10 cellular contexts compared by ENCODE assay signal in genomic region chr2:241063587-241063986, GRCh38. TPM values are rescaled to one million over a fixed set of nuclear protein-coding genes. Genes with fewer than 3 reads are reported as not detected.
DNase-seq lines count a peak whose midpoint lies in the region; ATAC-seq and TF ChIP-seq lines count a peak whose summit lies in the region.
"Had no signal": no experiment of that assay in that cellular context is flagged by ENCODE, and none has a peak within 500 bp of the region (broad histone marks: within the 10 kb centered on the region; RNA-seq: fewer than 3 reads in every experiment).

No MANE protein-coding gene starts in this region.

- peak overlapping the region; percentile 95 for H2AFZ ChIP-seq in mammary epithelial cell (ENCODE audit: low read depth, low read length)

- H3K36me3 Mint-ChIP-seq in activated naive CD8-positive, alpha-beta T cell = peaks cover 2% of the 10 kb centered on the region
- H3K36me3 Mint-ChIP-seq in activated naive CD8-positive, alpha-beta T cell treated with anti-CD3 and anti-CD28 coated beads, Interleukin-2, amount 50 U/mL, for 24 hours (ENCODE audit: low read depth) = no peaks in the 10 kb centered on the region

- no peaks in the 10 kb centered on the region for H4K20me1 ChIP-seq in mammary epithelial cell (ENCODE audit: insufficient read depth, low read length)

- H3K4me1 Mint-ChIP-seq in activated naive CD8-positive, alpha-beta T cell (ENCODE audit: low read depth) = peaks cover 6% of the 10 kb centered on the region
- no peaks in the 10 kb centered on the region for H3K4me1 Mint-ChIP-seq in activated naive CD8-positive, alpha-beta T cell treated with anti-CD3 and anti-CD28 coated beads, Interleukin-2, amount 50 U/mL, for 24 hours

- peaks cover 24% of the 10 kb centered on the region for H3K4me1 ChIP-seq in mammary epithelial cell (ENCODE audit: insufficient read depth, low read length)
- peaks cover 7% of the 10 kb centered on the region for H3K4me1 ChIP-seq in lower lobe of right lung

- CTCF ChIA-PET in mammary epithelial cell (lab: Charles Lee; ENCODE audit: low non-redundant PET) = interaction anchor here (0.8 kb wide), 1 partner anchor 225 kb away, joined by 5 read pairs; no protein-coding TSS in a partner anchor

- no peaks in the 10 kb centered on the region for H3K79me2 ChIP-seq in mammary epithelial cell (ENCODE audit: insufficient read depth, low read length)

- peaks cover 2% of the 10 kb centered on the region for H3K27me3 ChIP-seq in mammary epithelial cell (ENCODE audit: insufficient read depth, low read length)
- no peaks in the 10 kb centered on the region for H3K27me3 ChIP-seq in lower lobe of right lung (ENCODE audit: low read depth)

- intact Hi-C loops in mammary epithelial cell (cut with micrococcal nuclease) (loop anchor here (5.0 kb wide), 1 partner anchor 151 kb away; no protein-coding TSS in a partner anchor), lower lobe of right lung (cut with DNase I) (no loop called here)

- no peak overlapping the region for H3K27ac Mint-ChIP-seq in activated naive CD8-positive, alpha-beta T cell
- H3K27ac Mint-ChIP-seq in activated naive CD8-positive, alpha-beta T cell treated with anti-CD3 and anti-CD28 coated beads, Interleukin-2, amount 50 U/mL, for 24 hours = no peak overlapping the region
- H3K27ac Mint-ChIP-seq: stimulated activated naive CD8-positive, alpha-beta T cell treated with anti-CD3 and anti-CD28 coated beads, Interleukin-15, Interleukin-2, amounts not matched to agents 100 ng/mL and 50 ng/mL, for 24 hours had no signal

- H3K9ac ChIP-seq in mammary epithelial cell (ENCODE audit: insufficient read depth, low read length) = no peak overlapping the region

- H3K9me3 Mint-ChIP-seq in activated naive CD8-positive, alpha-beta T cell (ENCODE audit: low read depth) = no peaks in the 10 kb centered on the region
- H3K9me3 Mint-ChIP-seq in activated naive CD8-positive, alpha-beta T cell treated with anti-CD3 and anti-CD28 coated beads, Interleukin-2, amount 50 U/mL, for 24 hours = no peaks in the 10 kb centered on the region
- H3K9me3 Mint-ChIP-seq: stimulated activated naive CD8-positive, alpha-beta T cell treated with anti-CD3 and anti-CD28 coated beads, Interleukin-15, Interleukin-2, amounts not matched to agents 100 ng/mL and 50 ng/mL, for 24 hours had no signal

- 19% methylated on average over 4 of the region's 8 CpGs for WGBS in mammary epithelial cell (ENCODE audit: low coverage, missing lambda C conversion rate)

- peak overlapping the region; percentile 75 for H3K4me2 ChIP-seq in mammary epithelial cell (ENCODE audit: insufficient read depth, low read depth, low read length)

- in situ Hi-C loops in mammary epithelial cell (cut with MboI; ENCODE audit: low sequenced_read_pairs in 2 of 2) = loop anchor here in 1 of 2 donors (25.0 kb wide), 1 partner anchor 201 kb away; the partner anchor contains the start of gene AGXT

- no peaks in the 10 kb centered on the region for H3K27me3 Mint-ChIP-seq in activated naive CD8-positive, alpha-beta T cell
- no peaks in the 10 kb centered on the region for H3K27me3 Mint-ChIP-seq in activated naive CD8-positive, alpha-beta T cell treated with anti-CD3 and anti-CD28 coated beads, Interleukin-2, amount 50 U/mL, for 24 hours
- H3K27me3 Mint-ChIP-seq: stimulated activated naive CD8-positive, alpha-beta T cell treated with anti-CD3 and anti-CD28 coated beads, Interleukin-15, Interleukin-2, amounts not matched to agents 100 ng/mL and 50 ng/mL, for 24 hours had no signal

- H3K27ac ChIP-seq in mammary epithelial cell (ENCODE audit: insufficient read depth, low read depth, low read length) (no peak overlapping the region), lower lobe of right lung (no peak overlapping the region)

- dilution Hi-C loops in mammary epithelial cell (cut with HindIII; ENCODE audit: low sequenced_read_pairs) = no loop called here

- TF ChIP-seq CTCF in mammary epithelial cell (conservative IDR thresholded peaks at IDR 0.05 in 1 of 2, IDR thresholded peaks at IDR 0.05 in 1 of 2; ENCODE audit: extremely low read depth in 1 of 2, insufficient read depth in 1 of 2, low read depth in 1 of 2, low read length in 2 of 2) = peak in 1 of 2 donors; percentile 46
- no peak for TF ChIP-seq CTCF in lower lobe of right lung (IDR thresholded peaks at IDR 0.05)

- H3K4me3 Mint-ChIP-seq in activated naive CD8-positive, alpha-beta T cell = peak overlapping the region; percentile 59
- H3K4me3 Mint-ChIP-seq in activated naive CD8-positive, alpha-beta T cell treated with anti-CD3 and anti-CD28 coated beads, Interleukin-2, amount 50 U/mL, for 24 hours = no peak overlapping the region
- H3K4me3 Mint-ChIP-seq: stimulated activated naive CD8-positive, alpha-beta T cell treated with anti-CD3 and anti-CD28 coated beads, Interleukin-15, Interleukin-2, amounts not matched to agents 100 ng/mL and 50 ng/mL, for 24 hours had no signal

- ATAC-seq in activated naive CD8-positive, alpha-beta T cell treated with anti-CD3 and anti-CD28 coated beads, Interleukin-2, amount 50 U/mL, for 24 hours = no peak
- peak; percentile 46 to 50 for ATAC-seq in lower lobe of right lung
- ATAC-seq in GM21360 (IDR thresholded peaks at IDR 0.05; ENCODE audit: unreplicated experiment) = no peak

- H3K4me3 ChIP-seq in mammary epithelial cell (replicated peaks in 1 of 3; ENCODE audit: insufficient read depth in 1 of 3, low read depth in 2 of 3, low read length in 3 of 3) (peak overlapping the region in 2 of 3 experiments; percentile 16 to 53), lower lobe of right lung (peak overlapping the region; percentile 38)

- H3K9me3 ChIP-seq in mammary epithelial cell (replicated peaks; ENCODE audit: insufficient read depth, low read length) (no peaks in the 10 kb centered on the region), lower lobe of right lung (no peaks in the 10 kb centered on the region)

- no TSS peak for BruUV-seq in mammary epithelial cell (replicated peaks; lab: Mats Ljungman, UMichigan)

- no peaks in the 10 kb centered on the region for H3K36me3 ChIP-seq in mammary epithelial cell (ENCODE audit: insufficient read depth, low read length)
- H3K36me3 ChIP-seq in lower lobe of right lung = peaks cover 37% of the 10 kb centered on the region

- DNase-seq in activated naive CD8-positive, alpha-beta T cell treated with anti-CD3 and anti-CD28 coated beads, Interleukin-2, amount 50 U/mL, for 24 hours = no peak
- DNase-seq in mammary epithelial cell = no peak
- DNase-seq in lower lobe of right lung = peak; percentile 46
- no peak for DNase-seq in SW480 (ENCODE audit: low spot score)
- no peak for DNase-seq in GM19238 (ENCODE audit: insufficient read length, low spot score)
- DNase-seq in C1 segment of cervical spinal cord (lab: John Stamatoyannopoulos, UW) = no peak
- DNase-seq: left cardiac atrium had no signal

RNA-seq across cellular contexts. Expression of gene MTERF4, which starts 38.5 kb away (rescaled TPM):
- total RNA-seq in mammary epithelial cell (10 to 100 TPM; 18.5 to 21.7 TPM), lower lobe of right lung (32.0 TPM)
- 26.5 TPM for polyA plus RNA-seq in mammary epithelial cell
- 18.9 TPM for polyA minus RNA-seq in mammary epithelial cell

Comparison
In these comparisons a context has a peak if more than half of its experiments do, and no peak if none do; other contexts are left out.
1. ATAC-seq: peak in lower lobe of right lung (2 of 2); none in activated naive CD8-positive, alpha-beta T cell treated with anti-CD3 and anti-CD28 coated beads, Interleukin-2, amount 50 U/mL, for 24 hours (single experiment) and GM21360 (single experiment).